8 cellular contexts compared by ENCODE assay signal in the genomic region with DNA sequence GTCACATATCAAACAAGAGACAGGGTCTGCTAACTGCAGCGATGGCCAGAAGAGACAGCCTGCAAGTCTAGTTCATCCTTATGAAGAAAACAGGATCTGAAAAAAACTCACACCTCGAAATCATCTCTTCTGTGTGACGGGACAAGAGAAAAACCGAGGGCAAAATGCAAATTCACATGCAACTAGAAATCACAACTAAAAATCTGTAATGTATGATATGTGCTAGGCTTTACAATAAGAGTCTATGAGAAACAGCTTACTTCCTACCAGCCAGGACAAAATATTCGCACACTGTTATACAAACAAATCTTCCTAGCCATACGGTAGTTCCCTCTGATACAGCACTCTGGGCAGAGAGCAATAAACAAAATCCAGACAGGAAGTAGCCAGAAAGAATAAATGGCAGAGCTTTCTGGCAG. TPM values are rescaled to one million over a fixed set of nuclear protein-coding genes. Genes with fewer than 3 reads are reported as not detected.
DNase-seq lines count a peak whose midpoint lies in the region; ATAC-seq, FAIRE-seq and TF ChIP-seq lines count a peak whose summit lies in the region.

No MANE protein-coding gene starts in this region.

- POLR2A ChIA-PET in activated naive CD8-positive, alpha-beta T cell treated with anti-CD3 and anti-CD28 coated beads, Interleukin-2, amount 10 ng/mL, durations not matched to agents 7 days and 5 days (lab: Charles Lee): interaction anchor here (0.5 to 1.0 kb wide), 5 partner anchors 21 to 63 kb away, joined by 3 to 6 read pairs (median 4); no protein-coding TSS in a partner anchor

- H3K4me1 ChIP-seq in left ventricle myocardium inferior (peaks cover 11% of the 10 kb centered on the region), small intestine (ENCODE audit: control insufficient read depth in 2 of 2, insufficient read depth in 1 of 2, low read depth in 1 of 2, low read length in 1 of 2) (peaks cover 0 to 16% of the 10 kb centered on the region in 2 donors)

- 28 to 68% (median 46%) methylated on average over 6 of the region's 6 CpGs for WGBS in small intestine, 3 donors

- H3K4me3 Mint-ChIP-seq in activated naive CD8-positive, alpha-beta T cell treated with anti-CD3 and anti-CD28 coated beads, Interleukin-2, amount 10 ng/mL, durations not matched to agents 7 days and 5 days: peak overlapping the region; percentile 63

- H3K27ac ChIP-seq in left ventricle myocardium inferior (replicated peaks) (peak overlapping the region; percentile 63), small intestine (ENCODE audit: low read depth in 1 of 2, low read length in 1 of 2) (peak overlapping the region in 1 of 2 donors; percentile 84)

- peaks cover 30% of the 10 kb centered on the region for H3K36me3 Mint-ChIP-seq in activated naive CD8-positive, alpha-beta T cell treated with anti-CD3 and anti-CD28 coated beads, Interleukin-2, amount 10 ng/mL, durations not matched to agents 7 days and 5 days

- H3K27me3 Mint-ChIP-seq in activated naive CD8-positive, alpha-beta T cell treated with anti-CD3 and anti-CD28 coated beads, Interleukin-2, amount 10 ng/mL, durations not matched to agents 7 days and 5 days: no peaks in the 10 kb centered on the region

- no peaks in the 10 kb centered on the region for H3K27me3 ChIP-seq in left ventricle myocardium inferior (ENCODE audit: low read depth)
- no peaks in the 10 kb centered on the region for H3K27me3 ChIP-seq in small intestine (ENCODE audit: control insufficient read depth in 2 of 2, insufficient read depth in 2 of 2, low read length in 2 of 2)

- H3K36me3 ChIP-seq in left ventricle myocardium inferior: no peaks in the 10 kb centered on the region
- no peaks in the 10 kb centered on the region for H3K36me3 ChIP-seq in small intestine (ENCODE audit: control insufficient read depth in 2 of 2, insufficient read depth in 2 of 2, low read length in 2 of 2)

- DNase-seq in left ventricle myocardium inferior (no peak), cardiac septum (ENCODE audit: low spot score) (no peak), small intestine (peak; percentile 11), glomerular visceral epithelial cell (ENCODE audit: extremely low spot score) (no peak), NCI-H2171 treated with DMSO at 0.1 percent for 48 hours (lab: John Stamatoyannopoulos, UW) (no peak)
- DNase-seq in activated naive CD8-positive, alpha-beta T cell treated with anti-CD3 and anti-CD28 coated beads, Interleukin-2, amount 10 ng/mL, durations not matched to agents 7 days and 5 days: no peak
- DNase-seq in activated CD4-positive, alpha-beta T cell treated with anti-CD3 and anti-CD28 coated beads for 1 hour: no peak

- peak overlapping the region; percentile 7 for H3K4me3 ChIP-seq in left ventricle myocardium inferior
- H3K4me3 ChIP-seq in small intestine (ENCODE audit: low read depth in 1 of 2, low read length in 2 of 2): no peak overlapping the region

- no peaks in the 10 kb centered on the region for H3K9me3 ChIP-seq in left ventricle myocardium inferior (replicated peaks)
- no peaks in the 10 kb centered on the region for H3K9me3 ChIP-seq in small intestine (ENCODE audit: control insufficient read depth, low read depth)

- no peak for TF ChIP-seq CTCF in left ventricle myocardium inferior (IDR thresholded peaks at IDR 0.05; ENCODE audit: borderline replicate concordance)

- H3K4me1 Mint-ChIP-seq in activated naive CD8-positive, alpha-beta T cell treated with anti-CD3 and anti-CD28 coated beads, Interleukin-2, amount 10 ng/mL, durations not matched to agents 7 days and 5 days: peaks cover 73% of the 10 kb centered on the region

- ATAC-seq in HG03064 (IDR thresholded peaks at IDR 0.05; ENCODE audit: low read depth, unreplicated experiment): peak; percentile 69
- ATAC-seq in activated naive CD8-positive, alpha-beta T cell treated with anti-CD3 and anti-CD28 coated beads, Interleukin-2, amount 10 ng/mL, durations not matched to agents 7 days and 5 days (ENCODE audit: low read depth): no peak

- FAIRE-seq in small intestine (lab: Jason Lieb, UNC): no peak

- H3K9me3 Mint-ChIP-seq in activated naive CD8-positive, alpha-beta T cell treated with anti-CD3 and anti-CD28 coated beads, Interleukin-2, amount 10 ng/mL, durations not matched to agents 7 days and 5 days: no peaks in the 10 kb centered on the region

- intact Hi-C loops in left ventricle myocardium inferior (cut with micrococcal nuclease): no loop called here
- intact Hi-C loops in cardiac septum (cut with DNase I): no loop called here

- peak overlapping the region; percentile 87 for H3K27ac Mint-ChIP-seq in activated naive CD8-positive, alpha-beta T cell treated with anti-CD3 and anti-CD28 coated beads, Interleukin-2, amount 10 ng/mL, durations not matched to agents 7 days and 5 days

RNA-seq across cellular contexts. Expression of a gene that starts 48.8 kb away (rescaled TPM):
- total RNA-seq in left ventricle myocardium inferior: 7.1 TPM
- total RNA-seq in cardiac septum: 6.4 TPM
- total RNA-seq in activated naive CD8-positive, alpha-beta T cell treated with anti-CD3 and anti-CD28 coated beads, Interleukin-2, amount 10 ng/mL, durations not matched to agents 7 days and 5 days: 100 to 1,000 TPM; 240 to 243 TPM
- polyA plus RNA-seq in small intestine: 1 to 10 TPM in 2 of 3 donors, under 1 TPM in 1; 0.89 to 2.0 (median 1.4) TPM

Comparison
In these comparisons a context has a peak if more than half of its experiments do, and no peak if none do; other contexts are left out.
1. RNA of a gene that starts 48.8 kb away (total RNA-seq): 240 to 243 TPM in activated naive CD8-positive, alpha-beta T cell treated with anti-CD3 and anti-CD28 coated beads, Interleukin-2, amount 10 ng/mL, durations not matched to agents 7 days and 5 days; 7.1 TPM in left ventricle myocardium inferior (single experiment) and 6.4 TPM in cardiac septum (single experiment); every median in the first group is over 10 times any median in the second.